Comparison of ENCODE assay signal across 8 cellular contexts in the genomic region with DNA sequence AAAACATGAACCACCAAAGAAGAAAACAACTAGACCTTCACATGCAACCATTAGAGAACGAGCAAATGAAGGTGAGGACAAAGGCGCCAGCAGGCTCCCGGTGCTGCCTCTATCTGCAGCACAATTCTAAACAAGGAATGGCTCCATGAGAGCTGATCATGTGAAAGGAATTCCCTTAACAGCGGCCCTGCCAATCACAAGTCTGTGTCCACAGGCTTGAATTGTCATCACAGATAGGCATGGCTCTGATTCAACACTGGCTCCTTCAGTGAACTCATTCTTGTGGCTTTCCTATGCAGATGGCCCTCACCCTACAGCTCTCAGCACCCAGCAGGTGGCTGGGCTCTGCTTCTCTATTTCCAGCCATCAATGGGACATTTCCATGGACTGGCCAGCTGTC. TPM values are rescaled to one million over a fixed set of nuclear protein-coding genes. Genes with fewer than 3 reads are reported as not detected.
DNase-seq lines count a peak whose midpoint lies in the region; ATAC-seq and TF ChIP-seq lines count a peak whose summit lies in the region.

No MANE protein-coding gene starts in this region.

- 67% methylated on average over 4 of the region's 4 CpGs for WGBS in hepatocyte (ENCODE audit: low lambda C conversion rate, missing lambda C conversion rate)

- H3K9ac ChIP-seq in HUES48 (ENCODE audit: low read depth, low read length), result no peak overlapping the region

- TF ChIP-seq CTCF in 22Rv1 (IDR thresholded peaks at IDR 0.05), result peak; percentile 28
- peak in 1 of 3 experiments; percentile 30 for TF ChIP-seq CTCF in ascending aorta (IDR thresholded peaks at IDR 0.05)
- TF ChIP-seq CTCF in hepatocyte (IDR thresholded peaks at IDR 0.05; ENCODE audit: poor library complexity), result no peak

- H3K27me3 ChIP-seq in HUES48 (ENCODE audit: control insufficient read depth, insufficient read depth, low read length), result no peaks in the 10 kb centered on the region
- no peaks in the 10 kb centered on the region for H3K27me3 ChIP-seq in ascending aorta
- H3K27me3 ChIP-seq in hepatocyte, result no peaks in the 10 kb centered on the region

- H3K4me1 ChIP-seq in HUES48 (ENCODE audit: control insufficient read depth, insufficient read depth, low read length) (peaks cover 12% of the 10 kb centered on the region), ascending aorta (peaks cover 0 to 32% of the 10 kb centered on the region in 2 donors), hepatocyte (ENCODE audit: insufficient read depth) (peaks cover 6% of the 10 kb centered on the region)

- DNase-seq in ascending aorta (ENCODE audit: low spot score in 2 of 2) (peak in 1 of 2 donors; percentile 85), hepatocyte (ENCODE audit: low spot score) (peak; percentile 73), NCI-H82 (lab: John Stamatoyannopoulos, UW) (no peak), NCI-H128 (lab: John Stamatoyannopoulos, UW; ENCODE audit: unreplicated experiment) (no peak), T-helper 1 cell (no peak)

- intact Hi-C loops in ascending aorta (cut with DNase I), result no loop called here

- H3K9me3 ChIP-seq in HUES48 (ENCODE audit: control insufficient read depth, insufficient read depth, low read length) (no peaks in the 10 kb centered on the region), ascending aorta (peaks cover 0 to 14% of the 10 kb centered on the region in 2 donors), hepatocyte (ENCODE audit: low read depth) (no peaks in the 10 kb centered on the region)

- peaks cover 59% of the 10 kb centered on the region for H3K36me3 ChIP-seq in HUES48 (ENCODE audit: control insufficient read depth, insufficient read depth, low read length)
- peaks cover 11 to 51% of the 10 kb centered on the region in 2 donors for H3K36me3 ChIP-seq in ascending aorta
- peaks cover 9% of the 10 kb centered on the region for H3K36me3 ChIP-seq in hepatocyte (replicated peaks; ENCODE audit: insufficient read depth, low read depth)

- peaks cover 41% of the 10 kb centered on the region for H3K79me2 ChIP-seq in hepatocyte

- no peak for ATAC-seq in HG03565 (IDR thresholded peaks at IDR 0.05; ENCODE audit: unreplicated experiment)

- H2AFZ ChIP-seq in hepatocyte, result no peak overlapping the region

- no peaks in the 10 kb centered on the region for H3K9me2 ChIP-seq in hepatocyte (replicated peaks; ENCODE audit: insufficient read depth)

- peak overlapping the region; percentile 21; the same call in 1 of the 2 replicates for H3K27ac ChIP-seq in 22Rv1
- H3K27ac ChIP-seq in HUES48 (ENCODE audit: low read depth, low read length), result peak overlapping the region; percentile 92
- peak overlapping the region; percentile 63 to 69 for H3K27ac ChIP-seq in ascending aorta
- peak overlapping the region; percentile 36 for H3K27ac ChIP-seq in hepatocyte

- peak overlapping the region; percentile 13 for H3K4me2 ChIP-seq in hepatocyte

- H4K20me1 ChIP-seq in hepatocyte (ENCODE audit: insufficient read depth, poor library complexity, severe bottlenecking), result peaks cover 4% of the 10 kb centered on the region

- H3K4me3 ChIP-seq in HUES48 (ENCODE audit: low read depth, low read length) (peak overlapping the region; percentile 6; the same call in 1 of the 2 replicates), ascending aorta (no peak overlapping the region), hepatocyte (no peak overlapping the region)

RNA-seq across cellular contexts. Expression of a gene that starts 36.3 kb away (rescaled TPM):
- total RNA-seq in ascending aorta, result 198 TPM
- total RNA-seq in hepatocyte, result 323 and 355 TPM in 2 replicates
- 284 and 329 TPM in 2 replicates for polyA plus RNA-seq in hepatocyte

Comparison
In these comparisons a context has a peak if more than half of its experiments do, and no peak if none do; other contexts are left out.
1. H3K27ac ChIP-seq: peak in every context shown above with its lines; median percentile 92 in HUES48; 66 in ascending aorta; 36 in hepatocyte; 21 in 22Rv1.